Comparison of ENCODE assay signal across 15 cellular contexts in the genomic region with DNA sequence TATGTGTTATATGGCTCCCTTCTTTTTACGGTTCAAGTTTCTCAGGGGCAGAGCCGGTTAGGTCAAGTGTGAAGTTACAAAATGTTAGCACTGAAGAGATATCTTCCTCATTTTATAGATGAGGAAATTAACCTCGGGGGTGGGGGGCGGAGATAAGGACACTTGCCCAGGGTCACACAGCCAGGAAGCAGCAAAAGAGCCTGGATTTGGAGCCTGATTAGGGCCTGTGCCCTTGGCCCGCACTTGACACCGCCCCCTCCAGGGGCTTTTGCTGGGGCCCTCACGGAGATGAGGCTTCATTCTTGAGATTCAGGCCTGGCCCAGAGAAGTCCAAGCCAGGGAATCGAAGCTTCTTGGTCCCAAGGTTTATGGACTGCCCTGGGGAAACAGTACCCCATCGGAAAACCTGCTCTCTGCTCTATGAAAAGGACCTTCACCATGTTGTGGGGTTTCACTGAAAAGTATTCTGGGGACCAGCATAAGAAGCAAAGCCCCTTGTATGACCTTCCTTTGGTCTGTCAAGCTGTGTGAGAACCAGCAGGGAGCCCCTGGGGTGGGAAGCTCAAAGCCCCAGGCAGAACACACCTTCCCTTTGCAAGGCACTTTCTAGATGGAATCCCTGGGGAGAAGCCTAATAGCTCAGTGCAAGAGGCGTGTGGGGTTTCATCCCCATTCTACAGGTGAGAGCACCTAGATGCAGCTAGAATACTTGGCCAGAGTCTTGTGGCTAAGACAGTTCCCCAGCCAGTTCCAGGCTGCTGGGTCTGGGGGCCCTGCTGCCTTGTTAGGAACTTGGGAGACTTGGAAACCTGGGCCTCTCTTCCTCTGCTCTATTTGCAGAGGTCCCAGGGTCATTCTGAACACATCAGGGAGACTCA. TPM values are rescaled to one million over a fixed set of nuclear protein-coding genes. Genes with fewer than 3 reads are reported as not detected.
A peak's percentile ranks its signal among the peaks of the same experiment; 100 is the strongest.
DNase-seq lines count a peak whose midpoint lies in the region; ATAC-seq and TF ChIP-seq lines count a peak whose summit lies in the region.
"Had no signal": no experiment of that assay in that cellular context is flagged by ENCODE, and none has a peak within 500 bp of the region (broad histone marks: within the 10 kb centered on the region; RNA-seq: fewer than 3 reads in every experiment).

No MANE protein-coding gene starts in this region.

- H4K20me1 ChIP-seq in PC-3 (ENCODE audit: low read length), result no peaks in the 10 kb centered on the region

- H3K4me1 Mint-ChIP-seq in WTC11, result peaks cover 72% of the 10 kb centered on the region
- H3K4me1 Mint-ChIP-seq: activated CD4-positive, alpha-beta memory T cell treated with anti-CD3 and anti-CD28 coated beads, Interleukin-2, amount 10 ng/mL, durations not matched to agents 7 days and 5 days had no signal

- no peak overlapping the region for H2AFZ ChIP-seq in PC-3 (ENCODE audit: low read length)

- DNase-seq in cardiac muscle cell (ENCODE audit: low read depth in 1 of 2, low spot score in 1 of 2), result no peak
- DNase-seq in cardiac septum (ENCODE audit: low spot score), result no peak
- DNase-seq in WTC11 (ENCODE audit: low spot score), result no peak
- no peak for DNase-seq in lower leg skin (ENCODE audit: low spot score in 2 of 2)
- no peak for DNase-seq in PC-3
- no peak for DNase-seq in NCI-H2081 treated with DMSO at 0.1 percent for 48 hours (lab: John Stamatoyannopoulos, UW)
- DNase-seq: activated CD4-positive, alpha-beta memory T cell treated with anti-CD3 and anti-CD28 coated beads, Interleukin-2, amount 10 ng/mL, durations not matched to agents 7 days and 5 days; activated naive CD4-positive, alpha-beta T cell; cerebellar nuclear complex; naive thymus-derived CD8-positive, alpha-beta T cell; NCI-H146; T-helper 1 cell had no signal

- 71 to 84% methylated on average over 7 to 8 of the region's 10 CpGs for WGBS in mesodermal cell (ENCODE audit: insufficient coverage in 2 of 2), 2 experiments
- WGBS in lower leg skin, 2 donors, result 79 to 83% methylated on average over 10 of the region's 10 CpGs

- ATAC-seq in WTC11 (no peak), HG02970 (IDR thresholded peaks at IDR 0.05; ENCODE audit: low FRiP score, unreplicated experiment) (no peak), PC-3 (no peak)
- ATAC-seq: naive thymus-derived CD8-positive, alpha-beta T cell had no signal

- H3K9me3 Mint-ChIP-seq in WTC11, result no peaks in the 10 kb centered on the region
- H3K9me3 Mint-ChIP-seq: activated CD4-positive, alpha-beta memory T cell treated with anti-CD3 and anti-CD28 coated beads, Interleukin-2, amount 10 ng/mL, durations not matched to agents 7 days and 5 days; naive thymus-derived CD8-positive, alpha-beta T cell had no signal

- H3K9me3 ChIP-seq in cardiac muscle cell (ENCODE audit: low read depth) (no peaks in the 10 kb centered on the region), mesodermal cell (ENCODE audit: control insufficient read depth, low read length) (no peaks in the 10 kb centered on the region), PC-3 (ENCODE audit: low read length) (no peaks in the 10 kb centered on the region)
- H3K9me3 ChIP-seq: suprapubic skin had no signal

- no peak overlapping the region for H3K4me3 Mint-ChIP-seq in WTC11
- H3K4me3 Mint-ChIP-seq: activated CD4-positive, alpha-beta memory T cell treated with anti-CD3 and anti-CD28 coated beads, Interleukin-2, amount 10 ng/mL, durations not matched to agents 7 days and 5 days; naive thymus-derived CD8-positive, alpha-beta T cell had no signal

- H3K9me2 ChIP-seq in PC-3 (replicated peaks; ENCODE audit: low read length), result no peaks in the 10 kb centered on the region

- H3F3A ChIP-seq in PC-3 (ENCODE audit: low read length, unreplicated experiment), result no peaks in the 10 kb centered on the region

- no peak for TF ChIP-seq POLR2A in lower leg skin (IDR thresholded peaks at IDR 0.05)

- H3K4me2 ChIP-seq in PC-3 (ENCODE audit: low read length), result no peak overlapping the region

- H3K36me3 Mint-ChIP-seq in WTC11, result no peaks in the 10 kb centered on the region
- H3K36me3 Mint-ChIP-seq: naive thymus-derived CD8-positive, alpha-beta T cell had no signal

- H3K27me3 ChIP-seq in cardiac muscle cell (no peaks in the 10 kb centered on the region), PC-3 (ENCODE audit: low read length) (no peaks in the 10 kb centered on the region)
- H3K27me3 ChIP-seq: suprapubic skin had no signal

- CTCF ChIA-PET in WTC11 (lab: Charles Lee) (interaction anchor here (0.9 to 3.5 kb wide), 7 partner anchors 11 to 462 kb away, joined by 3 to 13 read pairs (median 4); no protein-coding TSS in a partner anchor), PC-3 (lab: Charles Lee) (no interaction called here)

- intact Hi-C loops in cardiac septum (cut with DNase I) (loop anchor here (5.0 kb wide), 1 partner anchor 33 kb away; no protein-coding TSS in a partner anchor), lower leg skin (cut with DNase I; ENCODE audit: low total_unique reads) (no loop called here), PC-3 (cut with micrococcal nuclease) (no loop called here)

- H3K4me3 ChIP-seq in cardiac muscle cell, result no peak overlapping the region
- H3K4me3 ChIP-seq in mesodermal cell (ENCODE audit: extremely low read depth, insufficient read depth, low read length, poor library complexity, severe bottlenecking), result no peak overlapping the region
- H3K4me3 ChIP-seq in lower leg skin (ENCODE audit: low read depth, poor library complexity, severe bottlenecking), result no peak overlapping the region
- H3K4me3 ChIP-seq in PC-3 (ENCODE audit: low read length), result no peak overlapping the region
- H3K4me3 ChIP-seq: suprapubic skin had no signal

- H3K36me3 ChIP-seq in cardiac muscle cell (no peaks in the 10 kb centered on the region), mesodermal cell (ENCODE audit: control insufficient read depth, insufficient read depth, low read length) (peaks cover 4% of the 10 kb centered on the region), PC-3 (ENCODE audit: low read depth, low read length) (no peaks in the 10 kb centered on the region)
- H3K36me3 ChIP-seq: suprapubic skin had no signal

- POLR2A ChIA-PET in WTC11 (lab: Charles Lee) (no interaction called here), PC-3 (lab: Charles Lee; ENCODE audit: unreplicated experiment) (no interaction called here)

- no peak overlapping the region for H3K9ac ChIP-seq in PC-3 (ENCODE audit: low read length)

- H3K27ac ChIP-seq in cardiac muscle cell (peak overlapping the region; percentile 99), mesodermal cell (ENCODE audit: low read depth, low read length, severe bottlenecking) (peak overlapping the region; percentile 97), PC-3 (ENCODE audit: low read length) (no peak overlapping the region)
- H3K27ac ChIP-seq: suprapubic skin had no signal

- TF ChIP-seq CTCF in cardiac muscle cell (IDR thresholded peaks at IDR 0.05; ENCODE audit: low read depth, low read length) (no peak), WTC11 (IDR thresholded peaks at IDR 0.05) (no peak), lower leg skin (IDR thresholded peaks at IDR 0.05) (no peak), PC-3 (conservative IDR thresholded peaks at IDR 0.05; ENCODE audit: low read depth, low read length) (no peak)

- H3K4me1 ChIP-seq in cardiac muscle cell (ENCODE audit: low read depth) (peaks cover 99% of the 10 kb centered on the region), mesodermal cell (ENCODE audit: control insufficient read depth, insufficient read depth, low read length, poor library complexity, severe bottlenecking) (peaks cover 85% of the 10 kb centered on the region), PC-3 (ENCODE audit: insufficient read depth, low read length) (no peaks in the 10 kb centered on the region)

- no peaks in the 10 kb centered on the region for H3K27me3 Mint-ChIP-seq in WTC11 (ENCODE audit: low read depth)

- H3K27ac Mint-ChIP-seq in WTC11, result peak overlapping the region; percentile 70; the same call in 1 of the 2 replicates
- H3K27ac Mint-ChIP-seq: activated CD4-positive, alpha-beta memory T cell treated with anti-CD3 and anti-CD28 coated beads, Interleukin-2, amount 10 ng/mL, durations not matched to agents 7 days and 5 days had no signal

- no TSS peak for BruUV-seq in PC-3 (replicated peaks; lab: Mats Ljungman, UMichigan)

- H3K79me2 ChIP-seq in PC-3 (ENCODE audit: low read length), result no peaks in the 10 kb centered on the region

TF ChIP-seq in WTC11, 78 proteins besides CTCF, POLR2A, EP300 and RAD21:
- 0 out of 2 replicates have a peak, but pooled peaks have one; percentile 32 for TF ChIP-seq ZNF423 (CRISPR knock-in tag; IDR thresholded peaks at IDR 0.05)
- TF ChIP-seq, protein P1, sequence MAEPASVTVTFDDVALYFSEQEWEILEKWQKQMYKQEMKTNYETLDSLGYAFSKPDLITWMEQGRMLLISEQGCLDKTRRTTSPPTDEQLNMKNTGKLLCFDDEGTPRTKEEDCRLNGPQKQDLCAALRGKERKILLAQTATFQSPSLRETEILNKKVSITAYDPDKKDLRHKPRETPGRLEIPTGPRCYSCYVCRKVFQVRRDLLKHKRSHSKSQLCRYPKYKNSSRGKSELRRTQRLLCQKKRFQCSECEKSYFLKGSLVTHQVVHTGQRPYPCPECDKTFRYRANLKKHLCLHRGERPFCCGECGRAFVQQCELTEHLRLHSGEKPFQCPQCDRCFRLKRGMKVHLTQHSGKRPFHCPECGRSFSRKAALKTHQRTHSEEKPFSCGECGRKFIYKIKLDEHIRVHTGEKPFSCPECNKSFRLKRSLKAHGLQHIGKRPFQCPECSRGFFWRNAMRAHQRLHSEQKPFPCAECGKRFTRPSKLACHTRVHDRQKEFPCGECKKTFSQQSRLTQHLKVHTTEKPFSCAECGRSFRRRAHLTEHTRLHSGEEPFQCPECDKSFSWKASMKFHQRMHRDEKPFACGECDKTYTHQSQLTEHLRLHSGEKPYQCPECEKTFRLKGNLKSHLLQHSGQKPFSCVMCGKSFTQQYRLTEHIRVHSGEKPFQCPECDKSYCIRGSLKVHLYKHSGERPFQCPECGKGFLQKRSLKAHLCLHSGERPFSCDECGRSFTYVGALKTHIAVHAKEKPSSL (CRISPR knock-in tag; conservative IDR thresholded peaks at IDR 0.05), result no peak

RNA-seq across cellular contexts. Expression of a gene that starts 21.9 kb away (rescaled TPM):
- 112 and 172 TPM in 2 replicates for total RNA-seq in cardiac muscle cell
- polyA plus RNA-seq in cardiac muscle cell, result 73.3 and 98.3 TPM in 2 replicates
- total RNA-seq in cardiac septum, result 22.4 TPM
- 31.2 to 49.6 TPM (median 31.6 TPM) in 3 replicates for total RNA-seq in WTC11 (2021)
- polyA plus RNA-seq in mesodermal cell (2013, experiment 1 of 2), result 109 TPM
- 93.7 TPM for polyA plus RNA-seq in mesodermal cell (2013, experiment 2 of 2)
- total RNA-seq in lower leg skin, result 10 to 100 TPM in 1 of 4 donors, 1 to 10 TPM in 3; 4.2 to 17.6 (median 8.0) TPM
- total RNA-seq in PC-3 (2014; rRNA removed), result 0.26 and 0.46 TPM in 2 replicates
- total RNA-seq: activated CD4-positive, alpha-beta memory T cell treated with anti-CD3 and anti-CD28 coated beads, Interleukin-2, amount 10 ng/mL, durations not matched to agents 7 days and 5 days; naive thymus-derived CD8-positive, alpha-beta T cell had no signal
